In the genomic region with DNA sequence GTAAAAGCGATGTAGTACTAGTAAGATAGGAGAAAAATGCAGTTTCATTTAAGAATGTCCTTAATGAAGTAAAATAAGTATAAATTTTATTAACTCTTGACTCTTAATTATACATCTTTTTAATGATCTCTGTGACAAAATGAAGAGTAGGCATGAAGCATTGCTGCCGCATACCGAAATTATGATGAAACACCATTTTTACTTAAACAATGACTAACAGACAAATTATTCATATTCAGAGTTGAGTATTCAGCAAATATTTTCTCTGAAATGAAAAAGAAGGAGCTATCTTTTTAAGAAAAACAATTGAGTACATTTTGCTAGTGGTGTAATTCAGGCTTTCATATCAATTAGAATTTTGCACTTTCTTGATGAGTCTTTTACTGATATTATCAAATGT, we compare ENCODE assay signal across 21 cellular contexts.
DNase-seq lines count a peak whose midpoint lies in the region; ATAC-seq and TF ChIP-seq lines count a peak whose summit lies in the region.
"Had no signal": no experiment of that assay in that cellular context is flagged by ENCODE, and none has a peak within 500 bp of the region (broad histone marks: within the 10 kb centered on the region; RNA-seq: fewer than 3 reads in every experiment).

No MANE protein-coding gene starts in this region.

- no peak for ATAC-seq in HG03025 (IDR thresholded peaks at IDR 0.05; ENCODE audit: low FRiP score, unreplicated experiment)
- ATAC-seq in activated CD8-positive, alpha-beta T cell treated with anti-CD3 and anti-CD28 coated beads, Interleukin-2, amount 10 ng/mL, durations not matched to agents 7 days and 5 days: no peak

- DNase-seq in ELR (ENCODE audit: low read depth) (peak; percentile 78), NCI-H226 (peak; percentile 12), choroid plexus epithelial cell (ENCODE audit: low read depth) (peak; percentile 64), foreskin fibroblast (peak; percentile 16 to 52), NOMO-1 treated with dmso at 0.1 percent for 144 hours (lab: John Stamatoyannopoulos, UW; ENCODE audit: unreplicated experiment) (no peak)
- no peak for DNase-seq in activated CD4-positive, alpha-beta T cell treated with anti-CD3 and anti-CD28 coated beads for 4 hours
- DNase-seq in activated CD8-positive, alpha-beta T cell treated with anti-CD3 and anti-CD28 coated beads, Interleukin-2, amount 10 ng/mL, durations not matched to agents 7 days and 5 days: no peak
- DNase-seq: ACHN; Calu3; CD4-positive, alpha-beta T cell; DND-41; Kasumi-1; MV-4-11; NCI-H1417 treated with DMSO at 0.1 percent for 48 hours; NCI-H2029; NCI-H2171 treated with DMSO at 0.1 percent for 48 hours; NCI-H510A; NCI-H82; Peyer's patch; SHP77 treated with DMSO at 0.1 percent for 48 hours had no signal

- no peaks in the 10 kb centered on the region for H3K4me1 Mint-ChIP-seq in activated CD8-positive, alpha-beta T cell treated with anti-CD3 and anti-CD28 coated beads, Interleukin-2, amount 10 ng/mL, durations not matched to agents 7 days and 5 days (ENCODE audit: low read depth)

- no peak overlapping the region for H3K4me3 Mint-ChIP-seq in activated CD8-positive, alpha-beta T cell treated with anti-CD3 and anti-CD28 coated beads, Interleukin-2, amount 10 ng/mL, durations not matched to agents 7 days and 5 days
- H3K4me3 Mint-ChIP-seq: CD4-positive, alpha-beta T cell had no signal

- POLR2A ChIA-PET in activated CD8-positive, alpha-beta T cell treated with anti-CD3 and anti-CD28 coated beads, Interleukin-2, amount 10 ng/mL, durations not matched to agents 7 days and 5 days (lab: Charles Lee): no interaction called here

- H3K36me3 Mint-ChIP-seq in activated CD8-positive, alpha-beta T cell treated with anti-CD3 and anti-CD28 coated beads, Interleukin-2, amount 10 ng/mL, durations not matched to agents 7 days and 5 days (ENCODE audit: low read depth): no peaks in the 10 kb centered on the region

- H3K4me3 ChIP-seq in choroid plexus epithelial cell (ENCODE audit: low read depth, low read length): no peak overlapping the region
- no peak overlapping the region for H3K4me3 ChIP-seq in foreskin fibroblast (ENCODE audit: low read depth in 1 of 2, low read length in 2 of 2)
- H3K4me3 ChIP-seq: Peyer's patch had no signal

- no peaks in the 10 kb centered on the region for H3K9me3 Mint-ChIP-seq in activated CD8-positive, alpha-beta T cell treated with anti-CD3 and anti-CD28 coated beads, Interleukin-2, amount 10 ng/mL, durations not matched to agents 7 days and 5 days (ENCODE audit: insufficient read depth)
- H3K9me3 Mint-ChIP-seq: CD4-positive, alpha-beta T cell had no signal

- H3K27ac Mint-ChIP-seq in activated CD8-positive, alpha-beta T cell treated with anti-CD3 and anti-CD28 coated beads, Interleukin-2, amount 10 ng/mL, durations not matched to agents 7 days and 5 days: no peak overlapping the region
- H3K27ac Mint-ChIP-seq: CD4-positive, alpha-beta T cell had no signal

- TF ChIP-seq CTCF in choroid plexus epithelial cell (conservative IDR thresholded peaks at IDR 0.05; ENCODE audit: low read depth, low read length) (no peak), foreskin fibroblast (IDR thresholded peaks at IDR 0.05; ENCODE audit: low read depth, low read length) (no peak)

- H3K27me3 Mint-ChIP-seq in activated CD8-positive, alpha-beta T cell treated with anti-CD3 and anti-CD28 coated beads, Interleukin-2, amount 10 ng/mL, durations not matched to agents 7 days and 5 days (ENCODE audit: low read depth): no peaks in the 10 kb centered on the region

- CTCF ChIA-PET in activated CD8-positive, alpha-beta T cell treated with anti-CD3 and anti-CD28 coated beads, Interleukin-2, amount 10 ng/mL, durations not matched to agents 7 days and 5 days (lab: Charles Lee): no interaction called here

Comparison
In these comparisons a context has a peak if more than half of its experiments do, and no peak if none do; other contexts are left out.
1. DNase-seq: peak in ELR (single experiment), NCI-H226 (single experiment), choroid plexus epithelial cell (single experiment) and foreskin fibroblast (2 of 2); none in NOMO-1 treated with dmso at 0.1 percent for 144 hours (single experiment), activated CD4-positive, alpha-beta T cell treated with anti-CD3 and anti-CD28 coated beads for 4 hours (0 of 2) and activated CD8-positive, alpha-beta T cell treated with anti-CD3 and anti-CD28 coated beads, Interleukin-2, amount 10 ng/mL, durations not matched to agents 7 days and 5 days (single experiment).